35 cellular contexts compared by ENCODE assay signal in the genomic region with DNA sequence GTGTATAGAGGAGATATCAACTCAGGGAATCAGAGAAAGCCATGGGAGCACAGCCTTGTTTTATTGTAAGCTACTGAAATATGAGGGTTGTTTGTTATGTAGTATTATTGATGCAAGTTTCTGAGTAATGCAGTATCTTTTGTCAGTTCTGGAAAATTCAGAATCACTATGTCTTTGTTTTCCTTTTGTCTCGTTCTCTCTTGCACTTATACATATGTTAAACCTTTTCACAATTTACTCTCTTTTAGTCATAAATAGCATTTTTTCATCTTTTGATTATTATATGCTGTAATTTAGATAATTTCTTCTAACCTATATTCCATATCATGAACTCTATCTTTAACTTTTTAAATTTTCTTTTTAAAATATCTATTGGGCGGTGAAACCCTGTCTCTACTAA.
DNase-seq lines count a peak whose midpoint lies in the region; ATAC-seq, FAIRE-seq and TF ChIP-seq lines count a peak whose summit lies in the region.
"Had no signal": no experiment of that assay in that cellular context is flagged by ENCODE, and none has a peak within 500 bp of the region (broad histone marks: within the 10 kb centered on the region; RNA-seq: fewer than 3 reads in every experiment).

No MANE protein-coding gene starts in this region.

- no peak for ATAC-seq in HG02970 (IDR thresholded peaks at IDR 0.05; ENCODE audit: low FRiP score, unreplicated experiment)
- ATAC-seq: A549; CD8-positive, alpha-beta T cell had no signal

- no peak overlapping the region for H3K9ac ChIP-seq in adipocyte (ENCODE audit: low read length)
- no peak overlapping the region for H3K9ac ChIP-seq in rectal smooth muscle tissue (ENCODE audit: low read length)
- H3K9ac ChIP-seq: BLaER1; BLaER1 treated with 17β-estradiol and CSF1 and Interleukin-3, amounts not matched to agents 10 nM and 100 nM had no signal

- no peak for DNase-seq in adipocyte (ENCODE audit: low read depth)
- DNase-seq in uterus, result no peak
- no peak for DNase-seq in NCI-H187 treated with DMSO at 0.1 percent for 48 hours (lab: John Stamatoyannopoulos, UW)
- no peak for DNase-seq in SW480 (ENCODE audit: low spot score)
- no peak for DNase-seq in urothelium cell line (ENCODE audit: low spot score)
- DNase-seq: 8988T; ACHN; AML-193; BE2C; C1 segment of cervical spinal cord; Caco-2; Calu3; CD4-positive, alpha-beta memory T cell; CD4-positive, alpha-beta T cell; CD4-positive, CD25-positive, alpha-beta regulatory T cell; CD8-positive, alpha-beta memory T cell; CD8-positive, alpha-beta T cell; COR-L47; DMS 273 treated with DMSO at 0.1 percent for 48 hours; DMS153; DMS53; DMS79; DMS79 treated with DMSO at 0.1 percent for 48 hours; DND-41; EL had no signal

- H3K27me3 ChIP-seq in adipocyte (replicated peaks; ENCODE audit: control insufficient read depth, insufficient read depth, low read length), result no peaks in the 10 kb centered on the region
- H3K27me3 ChIP-seq in rectal smooth muscle tissue (ENCODE audit: control insufficient read depth, insufficient read depth, low read length), result no peaks in the 10 kb centered on the region
- no peaks in the 10 kb centered on the region for H3K27me3 ChIP-seq in uterus
- H3K27me3 ChIP-seq: BE2C; BLaER1; BLaER1 treated with 17β-estradiol and CSF1 and Interleukin-3, amounts not matched to agents 10 nM and 100 nM had no signal

- H3K36me3 ChIP-seq in HEK293 (ENCODE audit: control insufficient read depth in 2 of 2, insufficient read depth in 1 of 2, low read length in 2 of 2) (no peaks in the 10 kb centered on the region), adipocyte (ENCODE audit: control insufficient read depth, insufficient read depth, low read length, severe bottlenecking) (no peaks in the 10 kb centered on the region), rectal smooth muscle tissue (ENCODE audit: control insufficient read depth, insufficient read depth, low read length) (no peaks in the 10 kb centered on the region), uterus (no peaks in the 10 kb centered on the region)
- H3K36me3 ChIP-seq: BE2C; BLaER1; BLaER1 treated with 17β-estradiol and CSF1 and Interleukin-3, amounts not matched to agents 10 nM and 100 nM had no signal

- CTCF ChIA-PET in HEK293 (lab: Yijun Ruan, JAX), result no interaction called here

- H3K9me3 ChIP-seq in HEK293 (ENCODE audit: control insufficient read depth, insufficient read depth, low read depth, low read length) (no peaks in the 10 kb centered on the region), adipocyte (ENCODE audit: control insufficient read depth, low read length) (peaks cover 17% of the 10 kb centered on the region), uterus (peaks cover 0 to 9% of the 10 kb centered on the region in 2 donors)
- H3K9me3 ChIP-seq: BE2C, Caco-2 had no signal

- TF ChIP-seq POLR2A in uterus (IDR thresholded peaks at IDR 0.05), result no peak

- intact Hi-C loops in uterus (cut with DNase I; ENCODE audit: low total_unique reads), result no loop called here

- H3K27ac ChIP-seq in HEK293 (ENCODE audit: extremely low read depth, low read depth, low read length), result no peak overlapping the region
- H3K27ac ChIP-seq in rectal smooth muscle tissue (ENCODE audit: low read depth, low read length), result peak overlapping the region; percentile 10
- peak overlapping the region; percentile 26 to 52 for H3K27ac ChIP-seq in uterus
- H3K27ac ChIP-seq: 22Rv1; A549; BLaER1; BLaER1 treated with 17β-estradiol and CSF1 and Interleukin-3, amounts not matched to agents 10 nM and 100 nM; C4-2B had no signal

- POLR2A ChIA-PET in HEK293 (lab: Yijun Ruan, JAX), result no interaction called here

- TF ChIP-seq CTCF in HEK293 (tag by site-specific recombination; IDR thresholded peaks at IDR 0.05), result no peak
- TF ChIP-seq CTCF in uterus (IDR thresholded peaks at IDR 0.05), result no peak

- FAIRE-seq in urothelium cell line (lab: Jason Lieb, UNC), result no peak
- FAIRE-seq: A204.1, A549, D721Med had no signal

- no peak overlapping the region for H3K4me3 ChIP-seq in HEK293 (ENCODE audit: low read depth, low read length)
- peak overlapping the region; percentile 1 for H3K4me3 ChIP-seq in adipocyte (ENCODE audit: low read length)
- no peak overlapping the region for H3K4me3 ChIP-seq in rectal smooth muscle tissue (ENCODE audit: low read length)
- no peak overlapping the region for H3K4me3 ChIP-seq in uterus
- H3K4me3 ChIP-seq: A549; BLaER1; BLaER1 treated with 17β-estradiol and CSF1 and Interleukin-3, amounts not matched to agents 10 nM and 100 nM had no signal

- peaks cover under 1% of the 10 kb centered on the region; the same call in 1 of the 2 replicates for H3K4me1 ChIP-seq in HEK293 (ENCODE audit: control insufficient read depth, insufficient read depth, low read length)
- H3K4me1 ChIP-seq in adipocyte (ENCODE audit: control insufficient read depth, insufficient read depth, low read length), result peaks cover 25% of the 10 kb centered on the region
- peaks cover 17% of the 10 kb centered on the region for H3K4me1 ChIP-seq in rectal smooth muscle tissue (ENCODE audit: control insufficient read depth, insufficient read depth, low read length)
- peaks cover 0 to 9% of the 10 kb centered on the region in 2 donors for H3K4me1 ChIP-seq in uterus
- H3K4me1 ChIP-seq: BE2C, BLaER1, Caco-2 had no signal

TF ChIP-seq in HEK293, 187 proteins besides CTCF, POLR2A, EP300 and RAD21:
- TF ChIP-seq ZNF518A (tag by site-specific recombination; conservative IDR thresholded peaks at IDR 0.05; ENCODE audit: low read depth), result no peak
- TF ChIP-seq ZNF133 (tag by site-specific recombination; IDR thresholded peaks at IDR 0.05), result peak; percentile 91
- no peak for TF ChIP-seq ZNF621 (tag by site-specific recombination; IDR thresholded peaks at IDR 0.05)
